34 cellular contexts compared by ENCODE assay signal in genomic region chr7:33881316-33881715, GRCh38. TPM values are rescaled to one million over a fixed set of nuclear protein-coding genes. Genes with fewer than 3 reads are reported as not detected.
"Had no signal": no experiment of that assay in that cellular context is flagged by ENCODE, and none has a peak within 500 bp of the region (broad histone marks: within the 10 kb centered on the region; RNA-seq: fewer than 3 reads in every experiment).

No MANE protein-coding gene starts in this region.

- H3K27ac Mint-ChIP-seq: activated B cell treated with CpG ODN at 0.5 μM for 24 hours; activated CD4-positive, alpha-beta memory T cell treated with anti-CD3 and anti-CD28 coated beads for 36 hours; activated naive CD4-positive, alpha-beta T cell treated with anti-CD3 and anti-CD28 coated beads, Interleukin-2, amount 10 ng/mL, durations not matched to agents 7 days and 5 days; activated naive CD8-positive, alpha-beta T cell; activated naive CD8-positive, alpha-beta T cell treated with anti-CD3 and anti-CD28 coated beads, Interleukin-2, amount 50 U/mL, for 24 hours had no signal

- H3K4me1 Mint-ChIP-seq: activated B cell treated with CpG ODN at 0.5 μM for 24 hours; activated naive CD4-positive, alpha-beta T cell treated with anti-CD3 and anti-CD28 coated beads, Interleukin-2, amount 10 ng/mL, durations not matched to agents 7 days and 5 days; activated naive CD8-positive, alpha-beta T cell treated with anti-CD3 and anti-CD28 coated beads, Interleukin-2, amount 50 U/mL, for 24 hours had no signal

- H3K36me3 ChIP-seq: Peyer's patch had no signal

- FAIRE-seq: bronchial epithelial cell had no signal

- H3K9me3 ChIP-seq: body of pancreas, Peyer's patch had no signal

- H3K4me3 Mint-ChIP-seq: activated B cell treated with CpG ODN at 0.5 μM for 24 hours; activated CD4-positive, alpha-beta memory T cell treated with anti-CD3 and anti-CD28 coated beads for 36 hours; activated naive CD4-positive, alpha-beta T cell treated with anti-CD3 and anti-CD28 coated beads, Interleukin-2, amount 10 ng/mL, durations not matched to agents 7 days and 5 days; activated naive CD8-positive, alpha-beta T cell; activated naive CD8-positive, alpha-beta T cell treated with anti-CD3 and anti-CD28 coated beads, Interleukin-2, amount 50 U/mL, for 24 hours had no signal

- H3K27ac ChIP-seq: body of pancreas, Peyer's patch, VCaP had no signal

- DNase-seq: activated B cell treated with CpG ODN at 0.5 μM for 24 hours; activated CD4-positive, alpha-beta memory T cell treated with anti-CD3 and anti-CD28 coated beads for 36 hours; activated CD4-positive, alpha-beta T cell treated with anti-CD3 and anti-CD28 coated beads for 4 hours; activated CD4-positive, alpha-beta T cell treated with anti-CD3 and anti-CD28 coated beads, Interleukin-2, amount 50 U/mL, for 1 hour; activated CD4-positive, CD25-positive, alpha-beta regulatory T cell treated with anti-CD3 and anti-CD28 coated beads, Interleukin-2, amount 50 U/mL, for 72 hours; activated CD8-positive, alpha-beta memory T cell treated with anti-CD3 and anti-CD28 coated beads, Interleukin-2, amount 50 U/mL, for 4 hours; activated effector memory CD4-positive, alpha-beta T cell treated with Interleukin-2 at 50 U/mL for 16 hours; activated naive CD4-positive, alpha-beta T cell treated with anti-CD3 and anti-CD28 coated beads, Interleukin-2, amount 10 ng/mL, durations not matched to agents 7 days and 5 days; activated naive CD8-positive, alpha-beta T cell treated with anti-CD3 and anti-CD28 coated beads, Interleukin-2, amount 50 U/mL, for 24 hours; activated T-cell treated with anti-CD3 and anti-CD28 coated beads for 4 hours; activated T-cell treated with anti-CD3 and anti-CD28 coated beads, Interleukin-2, amount 50 U/mL, for 48 hours; amniotic stem cell; caudate nucleus; Karpas-422; KBM-7; MG63; NCI-H1048; NCI-H1105 treated with DMSO at 0.1 percent for 48 hours; NCI-H1436; NCI-H1694; NCI-H1930; NCI-H2081 treated with DMSO at 0.1 percent for 48 hours; NCI-H345; NCI-H524 treated with DMSO at 0.1 percent for 48 hours; Peyer's patch; RPMI8226; SHP77 treated with DMSO at 0.1 percent for 48 hours; T-helper 1 cell; T-helper 2 cell; T-helper 9 cell had no signal

- H3K4me3 ChIP-seq: body of pancreas, MG63, Peyer's patch had no signal

- H3K4me1 ChIP-seq: body of pancreas, Peyer's patch had no signal

- H3K36me3 Mint-ChIP-seq: activated CD4-positive, alpha-beta memory T cell treated with anti-CD3 and anti-CD28 coated beads for 36 hours; activated naive CD4-positive, alpha-beta T cell treated with anti-CD3 and anti-CD28 coated beads, Interleukin-2, amount 10 ng/mL, durations not matched to agents 7 days and 5 days; activated naive CD8-positive, alpha-beta T cell had no signal

- H3K27me3 ChIP-seq: body of pancreas, MG63, Peyer's patch had no signal

- H3K9me3 Mint-ChIP-seq: activated B cell treated with CpG ODN at 0.5 μM for 24 hours; activated CD4-positive, alpha-beta memory T cell treated with anti-CD3 and anti-CD28 coated beads for 36 hours; activated naive CD4-positive, alpha-beta T cell treated with anti-CD3 and anti-CD28 coated beads, Interleukin-2, amount 10 ng/mL, durations not matched to agents 7 days and 5 days; activated naive CD8-positive, alpha-beta T cell treated with anti-CD3 and anti-CD28 coated beads, Interleukin-2, amount 50 U/mL, for 24 hours had no signal

RNA-seq across cellular contexts. Expression of gene BMPER, which starts 24.0 kb away (rescaled TPM):
- total RNA-seq: activated B cell treated with CpG ODN at 0.5 μM for 24 hours; activated CD4-positive, alpha-beta memory T cell treated with anti-CD3 and anti-CD28 coated beads for 36 hours had no signal
